In genomic region chr20:13220194-13220856, GRCh38 we compare ENCODE assay signal across 8 cellular contexts. TPM values are rescaled to one million over a fixed set of nuclear protein-coding genes. Genes with fewer than 3 reads are reported as not detected.
DNase-seq lines count a peak whose midpoint lies in the region; ATAC-seq lines count a peak whose summit lies in the region.

No MANE protein-coding gene starts in this region.

- no peaks in the 10 kb centered on the region for H3K9me3 ChIP-seq in ES-I3 (ENCODE audit: control insufficient read depth, insufficient read depth, low read length)

- peak overlapping the region; percentile 88 for H3K4me3 Mint-ChIP-seq in activated naive CD8-positive, alpha-beta T cell
- no peak overlapping the region for H3K4me3 Mint-ChIP-seq in stimulated activated memory B cell treated with anti-CD40 and anti-IgM and Interleukin-4, amounts not matched to agents 10 μg/mL and 1 μg/mL and 100 μg/mL, for 72 hours

- intact Hi-C loops in left cardiac atrium (cut with DNase I) = no loop called here
- intact Hi-C loops in posterior vena cava (cut with DNase I) = no loop called here

- ATAC-seq in left cardiac atrium (peak; percentile 45 to 68), HG03097 (IDR thresholded peaks at IDR 0.05; ENCODE audit: low FRiP score, unreplicated experiment) (no peak)
- no peak for ATAC-seq in stimulated activated memory B cell treated with anti-CD40 and anti-IgM and Interleukin-4, amounts not matched to agents 10 μg/mL and 1 μg/mL and 100 μg/mL, for 72 hours

- H3K9ac ChIP-seq in ES-I3 (ENCODE audit: low read depth, low read length) = peak overlapping the region; percentile 64; the same call in 1 of the 2 replicates

- peak overlapping the region; percentile 84 for H3K27ac Mint-ChIP-seq in activated naive CD8-positive, alpha-beta T cell
- no peak overlapping the region for H3K27ac Mint-ChIP-seq in stimulated activated memory B cell treated with anti-CD40 and anti-IgM and Interleukin-4, amounts not matched to agents 10 μg/mL and 1 μg/mL and 100 μg/mL, for 72 hours

- DNase-seq in NCI-H510A treated with DMSO at 0.1 percent for 48 hours (lab: John Stamatoyannopoulos, UW) (peak; percentile 55), left cardiac atrium (peak; percentile 61), posterior vena cava (ENCODE audit: low spot score) (peak; percentile 94), NCI-H1694 (lab: John Stamatoyannopoulos, UW) (no peak)

- no peaks in the 10 kb centered on the region for H3K9me3 Mint-ChIP-seq in activated naive CD8-positive, alpha-beta T cell (ENCODE audit: low read depth)
- no peaks in the 10 kb centered on the region for H3K9me3 Mint-ChIP-seq in stimulated activated memory B cell treated with anti-CD40 and anti-IgM and Interleukin-4, amounts not matched to agents 10 μg/mL and 1 μg/mL and 100 μg/mL, for 72 hours

- H3K36me3 ChIP-seq in ES-I3 (ENCODE audit: insufficient read depth, low read length) = no peaks in the 10 kb centered on the region

- peaks cover 16% of the 10 kb centered on the region for H3K27me3 Mint-ChIP-seq in activated naive CD8-positive, alpha-beta T cell
- peaks cover 58% of the 10 kb centered on the region for H3K27me3 Mint-ChIP-seq in stimulated activated memory B cell treated with anti-CD40 and anti-IgM and Interleukin-4, amounts not matched to agents 10 μg/mL and 1 μg/mL and 100 μg/mL, for 72 hours

- H3K4me1 ChIP-seq in ES-I3 (ENCODE audit: insufficient read depth, low read length) = no peaks in the 10 kb centered on the region; the same call in 1 of the 2 replicates

- peaks cover 25% of the 10 kb centered on the region for H3K4me1 Mint-ChIP-seq in activated naive CD8-positive, alpha-beta T cell (ENCODE audit: low read depth)
- H3K4me1 Mint-ChIP-seq in stimulated activated memory B cell treated with anti-CD40 and anti-IgM and Interleukin-4, amounts not matched to agents 10 μg/mL and 1 μg/mL and 100 μg/mL, for 72 hours = peaks cover 5% of the 10 kb centered on the region

- no peaks in the 10 kb centered on the region for H3K36me3 Mint-ChIP-seq in activated naive CD8-positive, alpha-beta T cell
- no peaks in the 10 kb centered on the region for H3K36me3 Mint-ChIP-seq in stimulated activated memory B cell treated with anti-CD40 and anti-IgM and Interleukin-4, amounts not matched to agents 10 μg/mL and 1 μg/mL and 100 μg/mL, for 72 hours

RNA-seq across cellular contexts. Expression of gene ISM1, which starts 0.7 kb away (rescaled TPM):
- 1 to 10 TPM; 1.7 to 2.2 TPM for total RNA-seq in left cardiac atrium
- total RNA-seq in posterior vena cava = 10 to 100 TPM; 25.8 to 42.7 TPM

Comparison
In these comparisons a context has a peak if more than half of its experiments do, and no peak if none do; other contexts are left out.
1. ATAC-seq: peak in left cardiac atrium (2 of 2); none in stimulated activated memory B cell treated with anti-CD40 and anti-IgM and Interleukin-4, amounts not matched to agents 10 μg/mL and 1 μg/mL and 100 μg/mL, for 72 hours (single experiment) and HG03097 (single experiment).
2. RNA of gene ISM1, which starts 0.7 kb away (total RNA-seq): 25.8 to 42.7 TPM in posterior vena cava; 1.7 to 2.2 TPM in left cardiac atrium; every median in the first group is over 4 times any median in the second.